In the genomic region with DNA sequence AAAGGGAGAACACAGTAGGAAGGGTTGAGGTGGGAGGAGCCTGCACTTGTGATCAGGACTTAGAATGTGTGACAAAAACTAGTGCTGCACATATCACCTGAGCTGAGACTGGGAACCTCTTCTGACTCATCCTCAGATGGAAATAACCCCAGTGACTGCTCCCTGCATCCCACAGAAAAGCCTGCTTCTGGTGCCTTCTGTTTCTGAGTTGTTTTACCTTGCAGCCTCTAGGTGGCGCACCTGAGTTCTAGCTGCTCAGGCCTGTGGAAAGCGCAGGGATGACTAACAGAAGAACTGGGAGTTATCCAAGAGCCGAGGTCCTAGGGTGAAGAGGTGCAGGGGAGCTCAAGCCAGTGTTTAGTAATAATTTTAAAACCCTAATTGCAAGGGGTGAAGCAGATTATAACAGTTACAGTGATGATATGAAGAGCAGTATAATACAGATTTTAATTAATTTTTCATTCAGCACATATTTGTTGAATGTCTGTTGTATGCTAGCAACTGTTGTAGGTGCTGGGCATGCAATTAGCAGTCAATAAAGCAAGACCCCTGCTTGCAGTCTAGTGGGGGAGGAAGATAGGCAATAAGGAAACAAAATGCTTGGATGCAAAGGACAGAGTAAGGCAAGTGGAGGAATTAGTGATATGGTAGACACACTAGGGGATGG, we compare ENCODE assay signal across 9 cellular contexts.
DNase-seq lines count a peak whose midpoint lies in the region; ATAC-seq, FAIRE-seq and TF ChIP-seq lines count a peak whose summit lies in the region.
"Had no signal": no experiment of that assay in that cellular context is flagged by ENCODE, and none has a peak within 500 bp of the region (broad histone marks: within the 10 kb centered on the region; RNA-seq: fewer than 3 reads in every experiment).

No MANE protein-coding gene starts in this region.

- H3K4me3 Mint-ChIP-seq in neural progenitor cell, result no peak overlapping the region

- ATAC-seq in HG03342 (IDR thresholded peaks at IDR 0.05; ENCODE audit: unreplicated experiment), result no peak

- H3K4me2 ChIP-seq in neural progenitor cell, result no peak overlapping the region

- no peaks in the 10 kb centered on the region for H3K9me3 Mint-ChIP-seq in neural progenitor cell

- H3K36me3 ChIP-seq in neural progenitor cell, result no peaks in the 10 kb centered on the region

- H3F3A ChIP-seq in neural progenitor cell (ENCODE audit: low read depth), result peaks cover 15% of the 10 kb centered on the region

- no peak for FAIRE-seq in urothelium cell line (lab: Jason Lieb, UNC)

- H2AFZ ChIP-seq in neural progenitor cell (replicated peaks), result no peak overlapping the region

- peaks cover 18% of the 10 kb centered on the region for H3K4me1 ChIP-seq in neural progenitor cell

- peak; percentile 83 for DNase-seq in Caki2 (ENCODE audit: low read depth)
- peak; percentile 52 for DNase-seq in HFF-Myc (ENCODE audit: extremely low read depth, low read depth)
- DNase-seq in NCI-H526 treated with DMSO at 0.1 percent for 48 hours (lab: John Stamatoyannopoulos, UW), result peak; percentile 54
- DNase-seq in activated CD8-positive, alpha-beta memory T cell treated with anti-CD3 and anti-CD28 coated beads for 48 hours (ENCODE audit: low read depth in 2 of 3, low spot score in 2 of 3), result peak in 2 of 3 experiments; percentile 3 to 9
- DNase-seq in fibroblast of the aortic adventitia (ENCODE audit: low read depth), result peak; percentile 77
- peak; percentile 80 for DNase-seq in neural progenitor cell (ENCODE audit: low spot score)
- DNase-seq in urothelium cell line (ENCODE audit: low spot score), result peak; percentile 84

- H3K4me1 Mint-ChIP-seq in neural progenitor cell, result peaks cover 19% of the 10 kb centered on the region

- peak; percentile 94 for TF ChIP-seq CTCF in HFF-Myc (IDR thresholded peaks at IDR 0.05; ENCODE audit: low read depth, low read length, missing control alignments)
- peak; percentile 95 for TF ChIP-seq CTCF in fibroblast of the aortic adventitia (IDR thresholded peaks at IDR 0.05; ENCODE audit: insufficient read depth, low read length)
- peak; percentile 95 for TF ChIP-seq CTCF in neural progenitor cell (IDR thresholded peaks at IDR 0.05)

- in situ Hi-C loops in Caki2 (cut with HindIII; ENCODE audit: low pct_unique_long_range_greater_than_20kb, low sequenced_read_pairs), result no loop called here

- no peaks in the 10 kb centered on the region for H3K9me3 ChIP-seq in neural progenitor cell (ENCODE audit: low read depth)

- H3K27me3 Mint-ChIP-seq in neural progenitor cell (ENCODE audit: insufficient read depth, low read depth), result peaks cover 3% of the 10 kb centered on the region

- H3K9ac ChIP-seq in neural progenitor cell, result no peak overlapping the region

- no peak overlapping the region for H3K4me3 ChIP-seq in HFF-Myc (replicated peaks; ENCODE audit: low read depth, low read length)
- H3K4me3 ChIP-seq in fibroblast of the aortic adventitia (ENCODE audit: low read depth, low read length), result no peak overlapping the region
- no peak overlapping the region for H3K4me3 ChIP-seq in neural progenitor cell
- H3K4me3 ChIP-seq: SK-N-MC had no signal

- no peak overlapping the region for H3K27ac Mint-ChIP-seq in neural progenitor cell

- no peaks in the 10 kb centered on the region for H3K79me2 ChIP-seq in neural progenitor cell (ENCODE audit: low read depth)

- H3K27ac ChIP-seq in neural progenitor cell, result no peak overlapping the region
- H3K27ac ChIP-seq: SK-N-MC had no signal

- no peaks in the 10 kb centered on the region for H4K20me1 ChIP-seq in neural progenitor cell (ENCODE audit: low read depth)

- H3K36me3 Mint-ChIP-seq in neural progenitor cell, result no peaks in the 10 kb centered on the region

- no peaks in the 10 kb centered on the region for H3K27me3 ChIP-seq in neural progenitor cell

Comparison
In these comparisons a context has a peak if more than half of its experiments do, and no peak if none do; other contexts are left out.
1. DNase-seq: peak in every context shown above with its lines; median percentile 84 in urothelium cell line; 83 in Caki2; 80 in neural progenitor cell; 77 in fibroblast of the aortic adventitia; 54 in NCI-H526 treated with DMSO at 0.1 percent for 48 hours; 52 in HFF-Myc; 6 in activated CD8-positive, alpha-beta memory T cell treated with anti-CD3 and anti-CD28 coated beads for 48 hours.